Comparison of ENCODE assay signal across 24 cellular contexts in genomic region chr1:107817909-107818308, GRCh38.
"Had no signal": no experiment of that assay in that cellular context is flagged by ENCODE, and none has a peak within 500 bp of the region (broad histone marks: within the 10 kb centered on the region; RNA-seq: fewer than 3 reads in every experiment).

No MANE protein-coding gene starts in this region.

- DNase-seq: activated CD4-positive, alpha-beta T cell treated with anti-CD3 and anti-CD28 coated beads for 48 hours; activated CD4-positive, alpha-beta T cell treated with anti-CD3 and anti-CD28 coated beads, Interleukin-2, amount 50 U/mL, for 48 hours; activated CD8-positive, alpha-beta memory T cell treated with anti-CD3 and anti-CD28 coated beads for 24 hours; activated effector memory CD4-positive, alpha-beta T cell treated with anti-CD3 and anti-CD28 coated beads, Interleukin-2, amount 50 U/mL, for 16 hours; activated naive CD4-positive, alpha-beta T cell treated with anti-CD3 and anti-CD28 coated beads for 36 hours; activated naive CD8-positive, alpha-beta T cell treated with anti-CD3 and anti-CD28 coated beads, Interleukin-2, amount 10 ng/mL, durations not matched to agents 7 days and 5 days; amniotic stem cell; brain microvascular endothelial cell; caudate nucleus; cortex of kidney; gastrocnemius medialis; hippocampal formation; left cardiac atrium; mammary epithelial cell; ovary; stimulated activated CD4-positive, alpha-beta T cell treated with anti-CD3 and anti-CD28 coated beads, Interleukin-12 subunit alpha, Interleukin-12 subunit beta, amount 100 ng/mL, for 4 hours; stimulated activated CD4-positive, alpha-beta T cell treated with anti-CD3 and anti-CD28 coated beads, Interleukin-4, amount 100 ng/mL, for 1 hour; T-helper 9 cell; trophoblast cell had no signal

- H3K9me3 ChIP-seq: gastrocnemius medialis, ovary, thoracic aorta had no signal

- H3K36me3 ChIP-seq: brain microvascular endothelial cell, gastrocnemius medialis, ovary, thoracic aorta had no signal

- H3K4me1 ChIP-seq: gastrocnemius medialis had no signal

- H3K27me3 ChIP-seq: brain microvascular endothelial cell, gastrocnemius medialis, ovary had no signal

- H3K4me3 ChIP-seq: gastrocnemius medialis, ovary, skin epidermis, thoracic aorta had no signal

- ATAC-seq: activated CD4-positive, CD25-positive, alpha-beta regulatory T cell treated with anti-CD3 and anti-CD28 coated beads, Interleukin-2, amount 50 U/mL, for 24 hours; gastrocnemius medialis; left cardiac atrium; sciatic nerve had no signal

- H3K27ac ChIP-seq: brain microvascular endothelial cell, gastrocnemius medialis, ovary, skin epidermis, thoracic aorta, VCaP had no signal
